In genomic region chr1:24117722-24118409, GRCh38 we compare ENCODE assay signal across 20 cellular contexts. TPM values are rescaled to one million over a fixed set of nuclear protein-coding genes. Genes with fewer than 3 reads are reported as not detected.
DNase-seq lines count a peak whose midpoint lies in the region; ATAC-seq, FAIRE-seq and TF ChIP-seq lines count a peak whose summit lies in the region.
"Had no signal": no experiment of that assay in that cellular context is flagged by ENCODE, and none has a peak within 500 bp of the region (broad histone marks: within the 10 kb centered on the region; RNA-seq: fewer than 3 reads in every experiment).

No MANE protein-coding gene starts in this region.

- H3K27me3 ChIP-seq in K562 (ENCODE audit: control insufficient read depth in 2 of 2, insufficient read depth in 2 of 2, low read length in 2 of 2): peaks cover 34 to 86% of the 10 kb centered on the region in 2 experiments
- H3K27me3 ChIP-seq: gastrocnemius medialis had no signal

- 6% methylated on average over 14 of the region's 14 CpGs for WGBS in K562 (ENCODE audit: insufficient coverage, low coverage, missing lambda C conversion rate)

- H3K9me3 ChIP-seq in K562 (replicated peaks; ENCODE audit: control insufficient read depth, insufficient read depth, low read depth, low read length): no peaks in the 10 kb centered on the region
- H3K9me3 ChIP-seq: gastrocnemius medialis, neutrophil had no signal

- DNase-seq in DMS53 (lab: John Stamatoyannopoulos, UW) (peak; percentile 53), DMS53 treated with DMSO at 0.1 percent for 48 hours (lab: John Stamatoyannopoulos, UW; ENCODE audit: unreplicated experiment) (no peak), K562 (ENCODE audit: extremely low read depth in 1 of 4, low spot score in 3 of 4) (no peak), kidney glomerular epithelial cell (lab: John Stamatoyannopoulos, UW) (peak; percentile 44), urothelium cell line (ENCODE audit: low spot score) (peak; percentile 57), medulla oblongata (ENCODE audit: extremely low spot score) (no peak), NCI-H187 treated with DMSO at 0.1 percent for 48 hours (lab: John Stamatoyannopoulos, UW) (no peak)
- DNase-seq: activated CD4-positive, alpha-beta T cell treated with anti-CD3 and anti-CD28 coated beads, Interleukin-2, amount 50 U/mL, for 1 hour; activated naive CD4-positive, alpha-beta T cell treated with Interleukin-2 at 50 U/mL for 16 hours; cortex of kidney; DMS153; left ventricle myocardium superior; NCI-H1105 treated with DMSO at 0.1 percent for 48 hours; NCI-H748 treated with DMSO at 0.1 percent for 48 hours; stimulated activated naive CD8-positive, alpha-beta T cell treated with anti-CD3 and anti-CD28 coated beads, Interleukin-15, Interleukin-2, amounts not matched to agents 100 U/mL and 50 U/mL, for 24 hours had no signal

- H3K4me2 ChIP-seq in K562 (ENCODE audit: insufficient read depth, low read length): no peak overlapping the region

- TF ChIP-seq POLR2A in K562 (conservative IDR thresholded peaks at IDR 0.05): no peak

- CTCF ChIA-PET in K562 (lab: Yijun Ruan, JAX; ENCODE audit: low intra/inter-chr PET ratio): no interaction called here

- H3K27ac ChIP-seq in K562 (ENCODE audit: extremely low read depth, low read depth, low read length): no peak overlapping the region
- H3K27ac ChIP-seq: 22Rv1, HL-60, neutrophil had no signal

- peaks cover 9% of the 10 kb centered on the region for H4K20me1 ChIP-seq in K562 (replicated peaks; ENCODE audit: control insufficient read depth, insufficient read depth, low read length)

- no peaks in the 10 kb centered on the region for H3K36me3 ChIP-seq in K562 (ENCODE audit: control insufficient read depth, insufficient read depth, low read length)
- H3K36me3 ChIP-seq: gastrocnemius medialis, neutrophil had no signal

- intact Hi-C loops in K562 (cut with micrococcal nuclease): no loop called here

- FAIRE-seq in K562 (lab: Jason Lieb, UNC): no peak
- FAIRE-seq in urothelium cell line (lab: Jason Lieb, UNC): no peak

- H3K9ac ChIP-seq in K562 (ENCODE audit: insufficient read depth in 1 of 2, low read depth in 2 of 2, low read length in 2 of 2): no peak overlapping the region

- no peak overlapping the region for H3K4me3 ChIP-seq in K562
- H3K4me3 ChIP-seq: gastrocnemius medialis had no signal

- ATAC-seq in K562: peak; percentile 39; the same call in 1 of the 3 replicates
- ATAC-seq in GM21423 (IDR thresholded peaks at IDR 0.05; ENCODE audit: unreplicated experiment): no peak
- ATAC-seq: left ventricle myocardium superior; stimulated activated naive CD8-positive, alpha-beta T cell treated with anti-CD3 and anti-CD28 coated beads, Interleukin-15, Interleukin-2, amounts not matched to agents 100 U/mL and 50 U/mL, for 24 hours had no signal

- in situ Hi-C loops in K562 (cut with MboI): no loop called here

- no peak for TF ChIP-seq CTCF in K562 (IDR thresholded peaks at IDR 0.05 in 2 of 3, conservative IDR thresholded peaks at IDR 0.05 in 1 of 3; ENCODE audit: insufficient read depth in 2 of 3, low read depth in 1 of 3, low read length in 3 of 3)

- H3K79me2 ChIP-seq in K562 (ENCODE audit: control insufficient read depth, insufficient read depth, low read length): no peaks in the 10 kb centered on the region

- no peaks in the 10 kb centered on the region; a peak in 1 of 5 replicates for H3K4me1 ChIP-seq in K562 (replicated peaks in 1 of 2; ENCODE audit: control insufficient read depth in 2 of 2, insufficient read depth in 2 of 2, low read length in 2 of 2)

- BruUV-seq in K562 (replicated peaks; lab: Mats Ljungman, UMichigan): no TSS peak

- H3K9me1 ChIP-seq in K562 (ENCODE audit: control insufficient read depth, insufficient read depth, low read length): no peaks in the 10 kb centered on the region

- no peak for TF ChIP-seq EP300 in K562 (IDR thresholded peaks at IDR 0.05; ENCODE audit: low read length)

- TF ChIP-seq RAD21 in K562 (CRISPR knock-in tag; conservative IDR thresholded peaks at IDR 0.05 in 1 of 2, IDR thresholded peaks at IDR 0.05 in 1 of 2): no peak

- POLR2A ChIA-PET in K562 (lab: Yijun Ruan, JAX): interaction anchor here (1.0 kb wide), 1 partner anchor 18 kb away, joined by 3 read pairs; no protein-coding TSS in a partner anchor

- H2AFZ ChIP-seq in K562 (ENCODE audit: low read depth, low read length): no peak overlapping the region

TF ChIP-seq in K562, 482 proteins besides CTCF, POLR2A, EP300 and RAD21:
- TF ChIP-seq FOSL1 (tag; conservative IDR thresholded peaks at IDR 0.05) (0 out of 2 replicates have a peak, but pooled peaks have one; percentile 39), ZNF436 (CRISPR knock-in tag; IDR thresholded peaks at IDR 0.05) (no peak), NFE2L1 (tag; IDR thresholded peaks at IDR 0.05; ENCODE audit: borderline replicate concordance, low read depth) (no peak), POLR3A (IDR thresholded peaks at IDR 0.05; ENCODE audit: borderline replicate concordance, extremely low read depth, insufficient read depth, insufficient read length) (no peak), ZBED1 (IDR thresholded peaks at IDR 0.05) (no peak), NBN (IDR thresholded peaks at IDR 0.05; ENCODE audit: low read depth) (no peak), KLF16 (IDR thresholded peaks at IDR 0.05) (no peak)

RNA-seq across cellular contexts. Expression of gene MYOM3, which starts 5.9 kb away (rescaled TPM):
- total RNA-seq in K562 (2011; cell fraction: chromatin; rRNA removed; ENCODE audit: low replicate concordance): 0.09 TPM in 1 of 2 replicates, not detected in the other
- total RNA-seq in K562 (2011; cell fraction: nucleolus; rRNA removed): not detected in 2 replicates
- total RNA-seq in K562 (2011; cell fraction: nucleoplasm; rRNA removed): not detected in 2 replicates
- total RNA-seq in K562 (2014; rRNA removed): not detected in 2 replicates
- total RNA-seq in K562 (2014; rRNA removed; fragmentation: Illumina TruSeq; extraction: Trizol): not detected in 2 replicates
- total RNA-seq in K562 (2015; rRNA removed; fragmentation: Illumina TruSeq; extraction: Trizol): not detected in 2 replicates
- not detected in 2 replicates for total RNA-seq in K562 (2021)
- 0.01 TPM in 1 of 2 replicates, not detected in the other for polyA plus RNA-seq in K562 (2011; rRNA removed)
- polyA plus RNA-seq in K562 (2011; cell fraction: cytosol; rRNA removed): not detected in 2 replicates
- polyA plus RNA-seq in K562 (2011; cell fraction: nucleus; rRNA removed): 0.03 and 0.06 TPM in 2 replicates
- polyA plus RNA-seq in K562 (2012): 0.06 TPM in 1 of 2 replicates, not detected in the other
- polyA plus RNA-seq in K562 (2014; fragmentation: Illumina TruSeq; extraction: Trizol): not detected in 2 replicates
- polyA plus RNA-seq in K562 (2014; fragmentation: Nextera tagmentation; extraction: Ambion mirVana): not detected
- polyA plus RNA-seq in K562 (2014; rRNA removed): not detected in 2 replicates
- polyA minus RNA-seq in K562 (2011; rRNA and poly(A)+ RNA removed): 0.11 TPM in 1 of 2 replicates, not detected in the other
- polyA minus RNA-seq in K562 (2011; cell fraction: cytosol; rRNA and poly(A)+ RNA removed): not detected in 2 replicates
- not detected in 2 replicates for polyA minus RNA-seq in K562 (2011; cell fraction: nucleus; rRNA and poly(A)+ RNA removed)

RNA-seq across cellular contexts. Expression of gene IL22RA1, which starts 25.1 kb away (rescaled TPM):
- total RNA-seq in K562 (2011; cell fraction: chromatin; rRNA removed; ENCODE audit: low replicate concordance): not detected in 2 replicates
- not detected in 2 replicates for total RNA-seq in K562 (2011; cell fraction: nucleolus; rRNA removed)
- total RNA-seq in K562 (2011; cell fraction: nucleoplasm; rRNA removed): not detected in 2 replicates
- total RNA-seq in K562 (2014; rRNA removed) (not detected in 2 replicates), K562 (2014; rRNA removed; fragmentation: Illumina TruSeq; extraction: Trizol) (not detected in 2 replicates), K562 (2015; rRNA removed; fragmentation: Illumina TruSeq; extraction: Trizol) (not detected in 2 replicates), K562 (2021) (0.11 TPM in 1 of 2 replicates, not detected in the other)
- polyA plus RNA-seq in K562 (2011; rRNA removed) (not detected in 2 replicates), K562 (2014; fragmentation: Illumina TruSeq; extraction: Trizol) (not detected in 2 replicates), K562 (2014; fragmentation: Nextera tagmentation; extraction: Ambion mirVana) (not detected), K562 (2014; rRNA removed) (not detected in 2 replicates)
- polyA plus RNA-seq in K562 (2011; cell fraction: cytosol; rRNA removed): not detected in 2 replicates
- not detected in 2 replicates for polyA plus RNA-seq in K562 (2011; cell fraction: nucleus; rRNA removed)
- polyA plus RNA-seq in K562 (2012): not detected in 2 replicates
- not detected in 2 replicates for polyA minus RNA-seq in K562 (2011; rRNA and poly(A)+ RNA removed)
- not detected in 2 replicates for polyA minus RNA-seq in K562 (2011; cell fraction: cytosol; rRNA and poly(A)+ RNA removed)
- polyA minus RNA-seq in K562 (2011; cell fraction: nucleus; rRNA and poly(A)+ RNA removed): not detected in 2 replicates

Comparison
In these comparisons a context has a peak if more than half of its experiments do, and no peak if none do; other contexts are left out.
1. DNase-seq: peak in DMS53 (single experiment), kidney glomerular epithelial cell (single experiment) and urothelium cell line (single experiment); none in DMS53 treated with DMSO at 0.1 percent for 48 hours (single experiment), K562 (0 of 4), medulla oblongata (single experiment) and NCI-H187 treated with DMSO at 0.1 percent for 48 hours (single experiment).